ENCODE assay signal across 8 cellular contexts in the genomic region with DNA sequence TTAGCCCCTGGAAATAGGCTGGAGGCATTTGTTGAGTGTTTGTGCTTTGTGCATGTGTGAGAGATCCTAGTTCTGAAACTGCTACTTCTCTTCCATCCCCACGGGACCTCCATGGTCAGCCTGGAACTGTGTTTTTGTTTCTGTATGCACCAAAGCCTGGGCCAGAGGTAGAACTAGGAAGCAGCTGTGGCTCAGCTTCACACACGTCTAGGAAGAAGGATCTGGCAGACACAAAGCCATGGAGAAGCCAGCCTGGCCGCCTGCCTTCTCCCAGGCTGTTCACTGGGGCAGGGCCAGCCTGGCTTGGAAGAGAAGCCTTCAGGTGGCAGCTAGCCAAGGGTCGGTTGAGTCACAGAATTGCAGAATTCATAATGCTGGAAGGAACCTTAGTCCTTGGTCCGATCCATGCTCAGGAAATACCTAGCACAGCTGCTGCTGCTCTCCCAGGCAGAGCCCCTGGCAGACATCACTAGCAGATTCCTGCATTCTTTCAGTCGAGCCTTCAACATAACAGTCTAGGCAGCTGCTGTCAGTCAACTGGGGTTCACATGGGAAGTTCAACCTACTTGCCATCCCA. TPM values are rescaled to one million over a fixed set of nuclear protein-coding genes. Genes with fewer than 3 reads are reported as not detected.
DNase-seq lines count a peak whose midpoint lies in the region; ATAC-seq and TF ChIP-seq lines count a peak whose summit lies in the region.

No MANE protein-coding gene starts in this region.

- H3K27ac Mint-ChIP-seq in CD8-positive, alpha-beta T cell = peak overlapping the region; percentile 62

- CTCF ChIA-PET in CD8-positive, alpha-beta T cell (lab: Charles Lee) = no interaction called here

- peaks cover 53% of the 10 kb centered on the region for H3K4me1 ChIP-seq in CD8-positive, alpha-beta T cell (ENCODE audit: insufficient read depth, low read length)
- H3K4me1 ChIP-seq in upper lobe of left lung = peaks cover 26 to 38% (median 33%) of the 10 kb centered on the region in 4 donors

- H3K9me3 ChIP-seq in CD8-positive, alpha-beta T cell (ENCODE audit: low read length) = no peaks in the 10 kb centered on the region
- H3K9me3 ChIP-seq in upper lobe of left lung = no peaks in the 10 kb centered on the region

- no peaks in the 10 kb centered on the region for H3K27me3 ChIP-seq in CD8-positive, alpha-beta T cell (ENCODE audit: insufficient read depth, low read length)
- no peaks in the 10 kb centered on the region for H3K27me3 ChIP-seq in upper lobe of left lung

- WGBS in upper lobe of left lung, 2 donors = 7 to 33% methylated on average over 3 to 6 of the region's 6 CpGs

- no peak for ATAC-seq in CD8-positive, alpha-beta T cell
- ATAC-seq in upper lobe of left lung (ENCODE audit: low FRiP score in 2 of 2) (peak; percentile 91 to 94), HG02588 (IDR thresholded peaks at IDR 0.05; ENCODE audit: unreplicated experiment) (no peak), GM21786 (IDR thresholded peaks at IDR 0.05; ENCODE audit: unreplicated experiment) (no peak)

- DNase-seq in CD8-positive, alpha-beta T cell = no peak
- DNase-seq in NCI-H2196 treated with DMSO at 0.1 percent for 48 hours (lab: John Stamatoyannopoulos, UW; ENCODE audit: unreplicated experiment) = peak; percentile 8
- peak; percentile 97 for DNase-seq in coronary artery (ENCODE audit: low spot score)
- peak; percentile 75 for DNase-seq in medulla oblongata (ENCODE audit: extremely low spot score)
- DNase-seq in upper lobe of left lung = peak; percentile 56 to 87
- DNase-seq in inferior parietal cortex (ENCODE audit: extremely low spot score) = no peak

- TF ChIP-seq CTCF in CD8-positive, alpha-beta T cell (IDR thresholded peaks at IDR 0.05) = no peak
- no peak for TF ChIP-seq CTCF in coronary artery (IDR thresholded peaks at IDR 0.05)
- TF ChIP-seq CTCF in upper lobe of left lung (IDR thresholded peaks at IDR 0.05) = no peak

- no peaks in the 10 kb centered on the region for H3K36me3 Mint-ChIP-seq in CD8-positive, alpha-beta T cell

- no peak overlapping the region for H3K27ac ChIP-seq in CD8-positive, alpha-beta T cell (ENCODE audit: low read depth, low read length)
- H3K27ac ChIP-seq in coronary artery = peak overlapping the region; percentile 71 to 90
- peak overlapping the region; percentile 75 to 92 (median 82) for H3K27ac ChIP-seq in upper lobe of left lung

- intact Hi-C loops in CD8-positive, alpha-beta T cell (cut with DNase I, micrococcal nuclease) = no loop called here

- no peaks in the 10 kb centered on the region for H3K36me3 ChIP-seq in CD8-positive, alpha-beta T cell (ENCODE audit: insufficient read depth, low read length)
- no peaks in the 10 kb centered on the region for H3K36me3 ChIP-seq in upper lobe of left lung

- TF ChIP-seq EP300 in upper lobe of left lung (IDR thresholded peaks at IDR 0.05) = peak in 1 of 4 donors; percentile 3

- H3K4me3 Mint-ChIP-seq in CD8-positive, alpha-beta T cell = peak overlapping the region; percentile 42

- no peaks in the 10 kb centered on the region for H3K27me3 Mint-ChIP-seq in CD8-positive, alpha-beta T cell (ENCODE audit: low read depth)

- no peak for TF ChIP-seq POLR2A in upper lobe of left lung (IDR thresholded peaks at IDR 0.05)

- peaks cover 75% of the 10 kb centered on the region for H3K4me1 Mint-ChIP-seq in CD8-positive, alpha-beta T cell (ENCODE audit: low read depth)

- POLR2A ChIA-PET in CD8-positive, alpha-beta T cell (lab: Charles Lee) = interaction anchor here (0.6 to 3.2 kb wide), 4 partner anchors 9 to 37 kb away, joined by 3 to 11 read pairs (median 4); no protein-coding TSS in a partner anchor

- H3K4me3 ChIP-seq in CD8-positive, alpha-beta T cell (ENCODE audit: low read depth, low read length) = no peak overlapping the region
- peak overlapping the region; percentile 12 for H3K4me3 ChIP-seq in coronary artery
- H3K4me3 ChIP-seq in upper lobe of left lung = no peak overlapping the region

- H3K9me3 Mint-ChIP-seq in CD8-positive, alpha-beta T cell = no peaks in the 10 kb centered on the region

RNA-seq across cellular contexts. Expression of a gene that starts 27.0 kb away (rescaled TPM):
- 10 to 100 TPM; 82.4 to 82.7 TPM for total RNA-seq in CD8-positive, alpha-beta T cell
- total RNA-seq in upper lobe of left lung = 10 to 100 TPM; 19.0 to 88.0 (median 59.7) TPM

Comparison
In these comparisons a context has a peak if more than half of its experiments do, and no peak if none do; other contexts are left out.
1. ATAC-seq: peak in upper lobe of left lung (2 of 2); none in CD8-positive, alpha-beta T cell (single experiment), HG02588 (single experiment) and GM21786 (single experiment).
2. DNase-seq: peak in NCI-H2196 treated with DMSO at 0.1 percent for 48 hours (single experiment), coronary artery (single experiment), medulla oblongata (single experiment) and upper lobe of left lung (2 of 2); none in CD8-positive, alpha-beta T cell (0 of 7) and inferior parietal cortex (single experiment).